Comparison of ENCODE assay signal across 22 cellular contexts in the genomic region with DNA sequence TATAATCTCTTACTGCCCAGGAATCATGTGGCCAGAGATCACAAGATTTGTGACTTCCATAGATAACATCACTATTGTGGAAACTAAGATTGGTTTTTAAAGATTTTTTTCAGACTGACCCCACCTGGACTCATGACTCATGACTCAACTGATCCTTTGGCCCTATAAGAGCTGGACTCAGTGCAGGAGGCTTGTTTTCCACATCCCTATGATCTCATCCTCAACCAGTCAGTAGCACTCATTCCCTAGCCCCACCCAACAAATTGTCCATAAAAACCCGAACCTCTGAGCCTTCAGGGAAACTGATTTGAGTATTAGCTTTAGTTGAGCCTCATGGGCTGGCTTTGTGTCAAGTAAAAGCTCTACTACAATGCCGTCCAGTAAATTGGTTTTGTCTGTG.
"Had no signal": no experiment of that assay in that cellular context is flagged by ENCODE, and none has a peak within 500 bp of the region (broad histone marks: within the 10 kb centered on the region; RNA-seq: fewer than 3 reads in every experiment).

No MANE protein-coding gene starts in this region.

- H3K27me3 ChIP-seq: ascending aorta, brain microvascular endothelial cell, esophagus muscularis mucosa, gastroesophageal sphincter, heart left ventricle, tibial artery had no signal

- H3K4me1 ChIP-seq: ascending aorta, esophagus muscularis mucosa, gastroesophageal sphincter, heart left ventricle, prostate gland, tibial artery had no signal

- H3K27ac ChIP-seq: ascending aorta, brain microvascular endothelial cell, esophagus muscularis mucosa, gastroesophageal sphincter, heart left ventricle, prostate gland, tibial artery had no signal

- FAIRE-seq: TTC549, urothelium cell line had no signal

- H3K9me3 ChIP-seq: ascending aorta, esophagus muscularis mucosa, gastroesophageal sphincter, prostate gland, tibial artery had no signal

- ATAC-seq: activated naive CD4-positive, alpha-beta T cell treated with anti-CD3 and anti-CD28 coated beads, Interleukin-2, amount 50 U/mL, for 72 hours; gastroesophageal sphincter; heart left ventricle; natural killer cell; stimulated activated naive CD8-positive, alpha-beta T cell treated with anti-CD3 and anti-CD28 coated beads, Interleukin-15, amount 100 ng/mL, for 72 hours; T-cell had no signal

- DNase-seq: activated CD4-positive, alpha-beta T cell treated with anti-CD3 and anti-CD28 coated beads for 1 hour; activated CD4-positive, alpha-beta T cell treated with anti-CD3 and anti-CD28 coated beads, Interleukin-2, amount 50 U/mL, for 1 hour; activated T-cell treated with anti-CD3 and anti-CD28 coated beads, Interleukin-2, amount 50 U/mL, for 1 hour; brain microvascular endothelial cell; caudate nucleus; dermis blood vessel endothelial cell; effector memory CD4-positive, alpha-beta T cell; heart left ventricle; islet precursor cell; natural killer cell; stimulated activated CD4-positive, alpha-beta T cell treated with anti-CD3 and anti-CD28 coated beads, Interleukin-4, amount 100 ng/mL, for 4 hours; stimulated activated naive CD8-positive, alpha-beta T cell treated with anti-CD3 and anti-CD28 coated beads, Interleukin-15, amount 100 ng/mL, for 72 hours; T-cell; tibial artery had no signal

- H3K4me3 ChIP-seq: ascending aorta, esophagus muscularis mucosa, gastroesophageal sphincter, heart left ventricle, lung, prostate gland, tibial artery had no signal

- H3K36me3 ChIP-seq: ascending aorta, brain microvascular endothelial cell, esophagus muscularis mucosa, gastroesophageal sphincter, heart left ventricle, prostate gland, tibial artery had no signal
